In genomic region chr12:806116-806805, GRCh38 we compare ENCODE assay signal across 2 cellular contexts.
TF ChIP-seq lines count a peak whose summit lies in the region.

No MANE protein-coding gene starts in this region.

TF ChIP-seq in HEK293, 187 proteins besides CTCF, POLR2A, EP300 and RAD21 (continued from another document and continues in another):
- TF ChIP-seq ZNF513 (tag by site-specific recombination; IDR thresholded peaks at IDR 0.05) (0 out of 2 replicates have a peak, but pooled peaks have one; percentile 38), ZNF600 (tag by site-specific recombination; IDR thresholded peaks at IDR 0.05) (no peak; the same call in 1 of the 2 replicates), SP7 (tag by site-specific recombination; IDR thresholded peaks at IDR 0.05) (peak; percentile 97), ZNF670 (tag by site-specific recombination; IDR thresholded peaks at IDR 0.05; ENCODE audit: low read depth) (no peak), ZNF140 (tag by site-specific recombination; IDR thresholded peaks at IDR 0.05) (no peak), ZNF792 (tag by site-specific recombination; IDR thresholded peaks at IDR 0.05) (no peak), ZNF174 (tag by site-specific recombination; IDR thresholded peaks at IDR 0.05) (no peak), ATF2 (tag by site-specific recombination; IDR thresholded peaks at IDR 0.05; ENCODE audit: low read depth) (peak; percentile 98), ZNF514 (tag by site-specific recombination; IDR thresholded peaks at IDR 0.05) (no peak), SALL2 (tag by site-specific recombination; IDR thresholded peaks at IDR 0.05; ENCODE audit: borderline replicate concordance) (no peak), KLF10 (tag by site-specific recombination; IDR thresholded peaks at IDR 0.05) (peak; percentile 81), BCL6B (tag by site-specific recombination; IDR thresholded peaks at IDR 0.05) (peak; percentile 75), ZFP41 (tag by site-specific recombination; IDR thresholded peaks at IDR 0.05; ENCODE audit: borderline replicate concordance) (no peak), ZNF398 (tag by site-specific recombination; IDR thresholded peaks at IDR 0.05) (peak; percentile 78), ZNF274 (IDR thresholded peaks at IDR 0.05; ENCODE audit: low read length) (no peak), ZNF274 (tag by site-specific recombination; IDR thresholded peaks at IDR 0.05; ENCODE audit: borderline replicate concordance) (no peak), ZNF335 (tag by site-specific recombination; conservative IDR thresholded peaks at IDR 0.05) (peak; percentile 45), ZNF239 (tag by site-specific recombination; IDR thresholded peaks at IDR 0.05) (no peak), PRDM1 (tag by site-specific recombination; IDR thresholded peaks at IDR 0.05) (no peak), ZNF169 (tag by site-specific recombination; IDR thresholded peaks at IDR 0.05) (no peak), ZBTB10 (tag by site-specific recombination; IDR thresholded peaks at IDR 0.05) (no peak), ZFP3 (tag by site-specific recombination; IDR thresholded peaks at IDR 0.05; ENCODE audit: low read depth) (0 out of 2 replicates have a peak, but pooled peaks have one; percentile 32), MYNN (tag by site-specific recombination; IDR thresholded peaks at IDR 0.05; ENCODE audit: borderline replicate concordance) (peak; percentile 75), ZNF184 (tag by site-specific recombination; IDR thresholded peaks at IDR 0.05) (no peak)

TF ChIP-seq in liver, 16 proteins besides CTCF, POLR2A, EP300 and RAD21 (continued from another document):
- peak; percentile 73 for TF ChIP-seq ZBTB33 (IDR thresholded peaks at IDR 0.05)
